ENCODE assay signal across 9 cellular contexts in genomic region chr2:95043300-95043786, GRCh38. TPM values are rescaled to one million over a fixed set of nuclear protein-coding genes. Genes with fewer than 3 reads are reported as not detected.
DNase-seq lines count a peak whose midpoint lies in the region; ATAC-seq and TF ChIP-seq lines count a peak whose summit lies in the region.
"Had no signal": no experiment of that assay in that cellular context is flagged by ENCODE, and none has a peak within 500 bp of the region (broad histone marks: within the 10 kb centered on the region; RNA-seq: fewer than 3 reads in every experiment).

No MANE protein-coding gene starts in this region.

- no peak for DNase-seq in CD4-positive, CD25-positive, alpha-beta regulatory T cell
- DNase-seq in PC-9 (peak in 1 of 2 experiments; percentile 83), esophagus muscularis mucosa (ENCODE audit: extremely low spot score) (peak; percentile 98), neuronal stem cell (ENCODE audit: low spot score) (no peak), NCI-H1436 treated with DMSO at 0.1 percent for 48 hours (lab: John Stamatoyannopoulos, UW) (no peak), BE2C (no peak)

- H3K4me1 ChIP-seq in CD4-positive, CD25-positive, alpha-beta regulatory T cell (ENCODE audit: control insufficient read depth, insufficient read depth, low read length, poor library complexity, severe bottlenecking): peaks cover 43% of the 10 kb centered on the region
- peaks cover 63% of the 10 kb centered on the region for H3K4me1 ChIP-seq in PC-9 (replicated peaks; ENCODE audit: insufficient read depth)
- peaks cover 17 to 39% (median 25%) of the 10 kb centered on the region in 4 donors for H3K4me1 ChIP-seq in esophagus muscularis mucosa
- no peaks in the 10 kb centered on the region for H3K4me1 ChIP-seq in neuronal stem cell (ENCODE audit: control insufficient read depth in 2 of 2, insufficient read depth in 1 of 2, low read depth in 1 of 2, low read length in 2 of 2)
- H3K4me1 ChIP-seq in BE2C: no peaks in the 10 kb centered on the region

- H3K27ac Mint-ChIP-seq in CD4-positive, CD25-positive, alpha-beta regulatory T cell: peak overlapping the region; percentile 57 to 72 (median 68)

- peak in 1 of 2 donors; percentile 9 for ATAC-seq in CD4-positive, CD25-positive, alpha-beta regulatory T cell (ENCODE audit: low read depth in 2 of 2)
- ATAC-seq in GM21723 (IDR thresholded peaks at IDR 0.05; ENCODE audit: unreplicated experiment): peak; percentile 71
- no peak for ATAC-seq in GM18907 (IDR thresholded peaks at IDR 0.05; ENCODE audit: unreplicated experiment)

- no TSS peak for BruUV-seq in PC-9 (replicated peaks; lab: Mats Ljungman, UMichigan)

- no peaks in the 10 kb centered on the region for H3K9me2 ChIP-seq in PC-9 (ENCODE audit: insufficient read depth)

- POLR2A ChIA-PET in PC-9 (lab: Charles Lee; ENCODE audit: unreplicated experiment): interaction anchor here (0.6 to 1.2 kb wide), 6 partner anchors 9 to 79 kb away, joined by 3 to 6 read pairs (median 4); no protein-coding TSS in a partner anchor

- no peak overlapping the region for H4K91ac ChIP-seq in neuronal stem cell (ENCODE audit: low read depth, low read length, poor library complexity)

- H2BK5ac ChIP-seq in neuronal stem cell (ENCODE audit: low read length): no peak overlapping the region

- no peak overlapping the region for H2BK15ac ChIP-seq in neuronal stem cell (ENCODE audit: low read length)

- H3K9me3 Mint-ChIP-seq in CD4-positive, CD25-positive, alpha-beta regulatory T cell: no peaks in the 10 kb centered on the region

- H3K4me2 ChIP-seq in PC-9: peak overlapping the region; percentile 45
- no peak overlapping the region for H3K4me2 ChIP-seq in neuronal stem cell (ENCODE audit: insufficient read depth, low read length, poor library complexity, severe bottlenecking)

- H3K79me2 ChIP-seq in PC-9 (ENCODE audit: low read depth): peaks cover 49% of the 10 kb centered on the region

- H2AFZ ChIP-seq in PC-9 (no peak overlapping the region), neuronal stem cell (ENCODE audit: low read length) (peak overlapping the region; percentile 15)

- H3K27me3 ChIP-seq in CD4-positive, CD25-positive, alpha-beta regulatory T cell (ENCODE audit: control insufficient read depth, insufficient read depth, low read length): no peaks in the 10 kb centered on the region
- H3K27me3 ChIP-seq in PC-9 (ENCODE audit: insufficient read depth, low read depth) (no peaks in the 10 kb centered on the region), esophagus muscularis mucosa (no peaks in the 10 kb centered on the region), neuronal stem cell (ENCODE audit: control insufficient read depth in 3 of 3, insufficient read depth in 3 of 3, low read depth in 1 of 3, low read length in 3 of 3) (peaks cover 0 to 28% (median 0%) of the 10 kb centered on the region in 3 experiments), BE2C (no peaks in the 10 kb centered on the region; the same call in 1 of the 2 replicates)

- TF ChIP-seq POLR2A in esophagus muscularis mucosa (IDR thresholded peaks at IDR 0.05; ENCODE audit: low read depth): no peak

- H3K36me3 ChIP-seq in CD4-positive, CD25-positive, alpha-beta regulatory T cell (ENCODE audit: control insufficient read depth, insufficient read depth, low read length): peaks cover 3% of the 10 kb centered on the region
- H3K36me3 ChIP-seq in PC-9 (ENCODE audit: low read depth) (peaks cover 16% of the 10 kb centered on the region; the same call in 1 of the 2 replicates), esophagus muscularis mucosa (no peaks in the 10 kb centered on the region), neuronal stem cell (replicated peaks in 1 of 2; ENCODE audit: control insufficient read depth in 2 of 2, insufficient read depth in 2 of 2, low read length in 2 of 2) (no peaks in the 10 kb centered on the region), BE2C (no peaks in the 10 kb centered on the region)

- no peak overlapping the region for H3K23ac ChIP-seq in neuronal stem cell (ENCODE audit: low read depth, low read length, poor library complexity)

- TF ChIP-seq CTCF in PC-9 (conservative IDR thresholded peaks at IDR 0.05) (no peak), esophagus muscularis mucosa (IDR thresholded peaks at IDR 0.05) (no peak), BE2C (IDR thresholded peaks at IDR 0.05; ENCODE audit: low read depth, low read length) (no peak)

- no peaks in the 10 kb centered on the region for H3K79me1 ChIP-seq in neuronal stem cell (ENCODE audit: low read depth, low read length)

- H3K4me3 ChIP-seq in CD4-positive, CD25-positive, alpha-beta regulatory T cell (ENCODE audit: low read depth, low read length): no peak overlapping the region
- H3K4me3 ChIP-seq in PC-9: no peak overlapping the region
- H3K4me3 ChIP-seq in esophagus muscularis mucosa: peak overlapping the region in 2 of 4 donors; percentile 14 to 27
- no peak overlapping the region for H3K4me3 ChIP-seq in neuronal stem cell (ENCODE audit: low read length in 2 of 2)
- H3K4me3 ChIP-seq in BE2C (ENCODE audit: low read depth, low read length): no peak overlapping the region

- H3K4ac ChIP-seq in neuronal stem cell (ENCODE audit: low read length): no peak overlapping the region

- TF ChIP-seq EP300 in esophagus muscularis mucosa (IDR thresholded peaks at IDR 0.05): no peak

- peaks cover 23% of the 10 kb centered on the region for H3K36me3 Mint-ChIP-seq in CD4-positive, CD25-positive, alpha-beta regulatory T cell

- H3K4me1 Mint-ChIP-seq in CD4-positive, CD25-positive, alpha-beta regulatory T cell: peaks cover 10 to 99% (median 30%) of the 10 kb centered on the region in 4 donors
- H3K4me1 Mint-ChIP-seq: central memory CD8-positive, alpha-beta T cell had no signal

- H3F3A ChIP-seq in PC-9 (ENCODE audit: insufficient read depth, low read depth): peaks cover 70% of the 10 kb centered on the region

- peak overlapping the region; percentile 23 for H3K18ac ChIP-seq in neuronal stem cell (ENCODE audit: low read length)

- no peak overlapping the region for H3K9ac ChIP-seq in neuronal stem cell (ENCODE audit: low read depth, low read length, poor library complexity)

- CTCF ChIA-PET in PC-9 (lab: Charles Lee): interaction anchor here (0.6 to 1.8 kb wide), 9 partner anchors 9 to 178 kb away, joined by 3 to 11 read pairs (median 3); no protein-coding TSS in a partner anchor

- no peak overlapping the region for H3K27ac ChIP-seq in CD4-positive, CD25-positive, alpha-beta regulatory T cell (ENCODE audit: insufficient read depth, low read length, poor library complexity, severe bottlenecking)
- H3K27ac ChIP-seq in PC-9 (peak overlapping the region; percentile 48), esophagus muscularis mucosa (replicated peaks in 1 of 4) (peak overlapping the region; percentile 74 to 80 (median 79)), neuronal stem cell (replicated peaks; ENCODE audit: low read length) (no peak overlapping the region)

- H3K27me3 Mint-ChIP-seq in CD4-positive, CD25-positive, alpha-beta regulatory T cell: no peaks in the 10 kb centered on the region

- H3K4me3 Mint-ChIP-seq in CD4-positive, CD25-positive, alpha-beta regulatory T cell: peak overlapping the region in 1 of 4 donors; percentile 67
- H3K4me3 Mint-ChIP-seq: central memory CD8-positive, alpha-beta T cell had no signal

- no peaks in the 10 kb centered on the region for H3K9me3 ChIP-seq in CD4-positive, CD25-positive, alpha-beta regulatory T cell (ENCODE audit: control insufficient read depth in 2 of 2, low read length in 2 of 2)
- H3K9me3 ChIP-seq in PC-9 (ENCODE audit: insufficient read depth, low read depth) (no peaks in the 10 kb centered on the region), esophagus muscularis mucosa (no peaks in the 10 kb centered on the region), neuronal stem cell (replicated peaks in 1 of 2; ENCODE audit: control insufficient read depth in 2 of 2, insufficient read depth in 1 of 2, low read depth in 1 of 2, low read length in 2 of 2) (no peaks in the 10 kb centered on the region), BE2C (no peaks in the 10 kb centered on the region)

- WGBS in esophagus muscularis mucosa: 15% methylated on average over 6 of the region's 11 CpGs
- no CpG with 5 or more reads among the region's 11 CpGs for WGBS in neuronal stem cell (ENCODE audit: extremely low coverage in 2 of 2, insufficient read length in 2 of 2, insufficient replicate concordance in 1 of 2), 2 donors

- intact Hi-C loops in PC-9 (cut with micrococcal nuclease; ENCODE audit: unreplicated experiment): loop anchor here (1.0 kb wide), 2 partner anchors 9 to 33 kb away; no protein-coding TSS in a partner anchor
- intact Hi-C loops in esophagus muscularis mucosa (cut with DNase I): no loop called here

- no peak overlapping the region for H2BK120ac ChIP-seq in neuronal stem cell (ENCODE audit: low read depth, low read length)

- no peak overlapping the region for H4K8ac ChIP-seq in neuronal stem cell (ENCODE audit: low read depth, low read length)

- peak overlapping the region; percentile 56 for H3K14ac ChIP-seq in neuronal stem cell (ENCODE audit: low read length)

- no peaks in the 10 kb centered on the region for H4K20me1 ChIP-seq in PC-9 (ENCODE audit: insufficient read depth)

- peak overlapping the region; percentile 20 for H2AK5ac ChIP-seq in neuronal stem cell (ENCODE audit: low read depth, low read length)

- no peak overlapping the region for H2BK12ac ChIP-seq in neuronal stem cell (ENCODE audit: low read length)

RNA-seq across cellular contexts. Expression of gene MAL, which starts 17.8 kb away (rescaled TPM):
- total RNA-seq in CD4-positive, CD25-positive, alpha-beta regulatory T cell: 130 TPM
- polyA plus RNA-seq in CD4-positive, CD25-positive, alpha-beta regulatory T cell: 100 to 1,000 TPM; 173 to 263 (median 213) TPM
- total RNA-seq in PC-9 (2021) (146 and 171 TPM in 2 replicates), esophagus muscularis mucosa (10 to 100 TPM; 23.3 to 46.2 (median 36.6) TPM)
- polyA plus RNA-seq in neuronal stem cell (2013, experiment 1 of 2): 0.18 TPM
- polyA plus RNA-seq in neuronal stem cell (2013, experiment 2 of 2): 0.19 TPM
- not detected for polyA plus RNA-seq in BE2C (2012; ENCODE audit: insufficient read depth, insufficient read length, low read depth)

Comparison
In these comparisons a context has a peak if more than half of its experiments do, and no peak if none do; other contexts are left out.
1. H3K27ac ChIP-seq: peak in PC-9 (single experiment) and esophagus muscularis mucosa (4 of 4); none in CD4-positive, CD25-positive, alpha-beta regulatory T cell (single experiment) and neuronal stem cell (single experiment).